Comparison of ENCODE assay signal across 1 cellular context in genomic region chr20:41081276-41081814, GRCh38.
TF ChIP-seq lines count a peak whose summit lies in the region.

No MANE protein-coding gene starts in this region.

TF ChIP-seq in HepG2, 621 proteins besides CTCF, POLR2A, EP300 and RAD21 (continued from another document):
- TF ChIP-seq MAFF (IDR thresholded peaks at IDR 0.05; ENCODE audit: low read depth, low read length) (peak; percentile 80), ZFP62 (CRISPR knock-in tag; IDR thresholded peaks at IDR 0.05) (no peak), ZNF772 (CRISPR knock-in tag; IDR thresholded peaks at IDR 0.05) (no peak), HOXA7 (CRISPR knock-in tag; IDR thresholded peaks at IDR 0.05) (no peak), ZNF34 (CRISPR knock-in tag; IDR thresholded peaks at IDR 0.05; ENCODE audit: borderline replicate concordance) (no peak), ZNF567 (CRISPR knock-in tag; IDR thresholded peaks at IDR 0.05; ENCODE audit: borderline replicate concordance) (no peak), ZNF644 (CRISPR knock-in tag; IDR thresholded peaks at IDR 0.05; ENCODE audit: low read depth) (no peak), ZNF264 (CRISPR knock-in tag; IDR thresholded peaks at IDR 0.05) (no peak), MAFK (conservative IDR thresholded peaks at IDR 0.05 in 1 of 2, IDR thresholded peaks at IDR 0.05 in 1 of 2; ENCODE audit: low read length in 2 of 2) (peak; percentile 89 to 90), ZNF746 (CRISPR knock-in tag; IDR thresholded peaks at IDR 0.05) (no peak), KLF16 (CRISPR knock-in tag; IDR thresholded peaks at IDR 0.05) (no peak), NR3C1 (CRISPR knock-in tag; IDR thresholded peaks at IDR 0.05) (no peak), HCFC1 (IDR thresholded peaks at IDR 0.05; ENCODE audit: low read depth, low read length) (no peak), RBM22 (optimal IDR thresholded peaks at IDR 0.05; ENCODE audit: low read length) (peak; percentile 36)
- TF ChIP-seq, protein P1, sequence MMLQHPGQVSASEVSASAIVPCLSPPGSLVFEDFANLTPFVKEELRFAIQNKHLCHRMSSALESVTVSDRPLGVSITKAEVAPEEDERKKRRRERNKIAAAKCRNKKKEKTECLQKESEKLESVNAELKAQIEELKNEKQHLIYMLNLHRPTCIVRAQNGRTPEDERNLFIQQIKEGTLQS (CRISPR knock-in tag; IDR thresholded peaks at IDR 0.05), result no peak
- TF ChIP-seq, protein P2, sequence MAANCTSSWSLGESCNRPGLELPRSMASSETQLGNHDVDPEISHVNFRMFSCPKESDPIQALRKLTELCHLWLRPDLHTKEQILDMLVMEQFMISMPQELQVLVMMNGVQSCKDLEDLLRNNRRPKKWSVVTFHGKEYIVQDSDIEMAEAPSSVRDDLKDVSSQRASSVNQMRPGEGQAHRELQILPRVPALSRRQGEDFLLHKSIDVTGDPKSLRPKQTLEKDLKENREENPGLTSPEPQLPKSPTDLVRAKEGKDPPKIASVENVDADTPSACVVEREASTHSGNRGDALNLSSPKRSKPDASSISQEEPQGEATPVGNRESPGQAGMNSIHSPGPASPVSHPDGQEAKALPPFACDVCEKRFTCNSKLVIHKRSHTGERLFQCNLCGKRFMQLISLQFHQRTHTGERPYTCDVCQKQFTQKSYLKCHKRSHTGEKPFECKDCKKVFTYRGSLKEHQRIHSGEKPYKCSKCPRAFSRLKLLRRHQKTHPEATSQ (CRISPR knock-in tag; IDR thresholded peaks at IDR 0.05; ENCODE audit: borderline replicate concordance), result no peak
